Comparison of ENCODE assay signal across 9 cellular contexts in genomic region chr14:50336428-50336827, GRCh38. TPM values are rescaled to one million over a fixed set of nuclear protein-coding genes. Genes with fewer than 3 reads are reported as not detected.
DNase-seq lines count a peak whose midpoint lies in the region; ATAC-seq and TF ChIP-seq lines count a peak whose summit lies in the region.
"Had no signal": no experiment of that assay in that cellular context is flagged by ENCODE, and none has a peak within 500 bp of the region (broad histone marks: within the 10 kb centered on the region; RNA-seq: fewer than 3 reads in every experiment).

No MANE protein-coding gene starts in this region.

- POLR2A ChIA-PET in activated CD8-positive, alpha-beta T cell treated with anti-CD3 and anti-CD28 coated beads, Interleukin-2, amount 10 ng/mL, durations not matched to agents 7 days and 5 days (lab: Charles Lee) = no interaction called here
- POLR2A ChIA-PET in HEK293T (lab: Yijun Ruan, JAX) = no interaction called here

- H3K27ac Mint-ChIP-seq in activated T-cell treated with anti-CD3 and anti-CD28 coated beads, Interleukin-2, amount 50 U/mL, for 72 hours = peak overlapping the region; percentile 19
- peak overlapping the region; percentile 87 for H3K27ac Mint-ChIP-seq in activated CD8-positive, alpha-beta T cell treated with anti-CD3 and anti-CD28 coated beads, Interleukin-2, amount 10 ng/mL, durations not matched to agents 7 days and 5 days

- H3K4me1 ChIP-seq in lung (ENCODE audit: control insufficient read depth in 2 of 2, insufficient read depth in 2 of 2, low read length in 2 of 2) (peaks cover 10 to 19% of the 10 kb centered on the region in 2 donors), testis (peaks cover 16% of the 10 kb centered on the region)

- no peaks in the 10 kb centered on the region for H3K9me3 Mint-ChIP-seq in activated T-cell treated with anti-CD3 and anti-CD28 coated beads, Interleukin-2, amount 50 U/mL, for 72 hours
- no peaks in the 10 kb centered on the region for H3K9me3 Mint-ChIP-seq in activated CD8-positive, alpha-beta T cell treated with anti-CD3 and anti-CD28 coated beads, Interleukin-2, amount 10 ng/mL, durations not matched to agents 7 days and 5 days (ENCODE audit: insufficient read depth)

- peak overlapping the region; percentile 19 to 69 for H3K4me3 Mint-ChIP-seq in activated T-cell treated with anti-CD3 and anti-CD28 coated beads, Interleukin-2, amount 50 U/mL, for 72 hours
- H3K4me3 Mint-ChIP-seq in activated CD8-positive, alpha-beta T cell treated with anti-CD3 and anti-CD28 coated beads, Interleukin-2, amount 10 ng/mL, durations not matched to agents 7 days and 5 days = peak overlapping the region; percentile 49

- H3K4me3 ChIP-seq in lung (no peak overlapping the region), testis (no peak overlapping the region)

- no peak for TF ChIP-seq CTCF in lung (IDR thresholded peaks at IDR 0.05; ENCODE audit: control extremely low read depth, extremely low read depth)
- no peak for TF ChIP-seq CTCF in testis (IDR thresholded peaks at IDR 0.05)

- H3K27ac ChIP-seq in lung (ENCODE audit: low read depth in 1 of 2, low read length in 1 of 2) = peak overlapping the region; percentile 55 to 82
- H3K27ac ChIP-seq in testis = peak overlapping the region; percentile 69 to 78
- H3K27ac ChIP-seq: C4-2B had no signal

- DNase-seq in activated T-cell treated with anti-CD3 and anti-CD28 coated beads, Interleukin-2, amount 50 U/mL, for 72 hours = no peak
- DNase-seq in activated T-cell treated with anti-CD3 and anti-CD28 coated beads, Interleukin-2, amount 50 U/mL, for 1 hour = no peak
- DNase-seq in activated CD8-positive, alpha-beta T cell treated with anti-CD3 and anti-CD28 coated beads, Interleukin-2, amount 10 ng/mL, durations not matched to agents 7 days and 5 days = no peak
- DNase-seq in lung (ENCODE audit: low spot score) = no peak
- DNase-seq in testis = no peak
- no peak for DNase-seq in HEK293T (ENCODE audit: extremely low spot score)
- no peak for DNase-seq in NCI-H69 (lab: John Stamatoyannopoulos, UW)

- H3K27me3 ChIP-seq in lung (ENCODE audit: control insufficient read depth, insufficient read depth) (no peaks in the 10 kb centered on the region), testis (no peaks in the 10 kb centered on the region)

- intact Hi-C loops in testis (cut with DNase I; ENCODE audit: low total_unique reads) = no loop called here

- TF ChIP-seq POLR2A in testis (IDR thresholded peaks at IDR 0.05) = no peak

- ATAC-seq in activated T-cell treated with anti-CD3 and anti-CD28 coated beads, Interleukin-2, amount 50 U/mL, for 72 hours (replicated peaks in 1 of 2) = no peak
- ATAC-seq in activated CD8-positive, alpha-beta T cell treated with anti-CD3 and anti-CD28 coated beads, Interleukin-2, amount 10 ng/mL, durations not matched to agents 7 days and 5 days = no peak
- ATAC-seq in lung (ENCODE audit: insufficient read depth, low FRiP score) (peak; percentile 27), HG03039 (IDR thresholded peaks at IDR 0.05; ENCODE audit: unreplicated experiment) (no peak)

- H3K27me3 Mint-ChIP-seq in activated T-cell treated with anti-CD3 and anti-CD28 coated beads, Interleukin-2, amount 50 U/mL, for 72 hours (ENCODE audit: low read depth) = no peaks in the 10 kb centered on the region
- no peaks in the 10 kb centered on the region for H3K27me3 Mint-ChIP-seq in activated CD8-positive, alpha-beta T cell treated with anti-CD3 and anti-CD28 coated beads, Interleukin-2, amount 10 ng/mL, durations not matched to agents 7 days and 5 days (ENCODE audit: low read depth)

- whole genome bisulfite sequencing in lung, 2 donors = 20 to 39% methylated on average over 1 of the region's 1 CpG
- WGBS in testis, 2 donors = 32 to 70% methylated on average over 1 of the region's 1 CpG

- H3K36me3 ChIP-seq in lung (ENCODE audit: control insufficient read depth in 2 of 2, insufficient read depth in 2 of 2, low read length in 2 of 2) = peaks cover 0 to 8% of the 10 kb centered on the region in 2 donors
- H3K36me3 ChIP-seq in testis (ENCODE audit: low read depth, missing control alignments) = no peaks in the 10 kb centered on the region

- H3K9me3 ChIP-seq in lung (ENCODE audit: control insufficient read depth in 2 of 2, insufficient read depth in 1 of 2, low read length in 1 of 2) = no peaks in the 10 kb centered on the region
- no peaks in the 10 kb centered on the region for H3K9me3 ChIP-seq in testis

- peaks cover 14% of the 10 kb centered on the region for H3K4me1 Mint-ChIP-seq in activated T-cell treated with anti-CD3 and anti-CD28 coated beads, Interleukin-2, amount 50 U/mL, for 72 hours (ENCODE audit: low read depth)
- H3K4me1 Mint-ChIP-seq in activated CD8-positive, alpha-beta T cell treated with anti-CD3 and anti-CD28 coated beads, Interleukin-2, amount 10 ng/mL, durations not matched to agents 7 days and 5 days (ENCODE audit: low read depth) = peaks cover 12% of the 10 kb centered on the region

- no peaks in the 10 kb centered on the region for H3K36me3 Mint-ChIP-seq in activated T-cell treated with anti-CD3 and anti-CD28 coated beads, Interleukin-2, amount 50 U/mL, for 72 hours (ENCODE audit: insufficient read depth in 2 of 2)
- peaks cover 26% of the 10 kb centered on the region for H3K36me3 Mint-ChIP-seq in activated CD8-positive, alpha-beta T cell treated with anti-CD3 and anti-CD28 coated beads, Interleukin-2, amount 10 ng/mL, durations not matched to agents 7 days and 5 days (ENCODE audit: low read depth)

- CTCF ChIA-PET in activated CD8-positive, alpha-beta T cell treated with anti-CD3 and anti-CD28 coated beads, Interleukin-2, amount 10 ng/mL, durations not matched to agents 7 days and 5 days (lab: Charles Lee) = interaction anchor here (1.2 to 2.1 kb wide), 3 partner anchors 15 to 60 kb away, joined by 3 to 19 read pairs (median 3); partner anchors contain the start of gene CDKL1
- CTCF ChIA-PET in HEK293T (lab: Yijun Ruan, JAX) = no interaction called here

TF ChIP-seq in HEK293T, 16 proteins besides CTCF, POLR2A, EP300 and RAD21:
- TF ChIP-seq BHLHE40 (IDR thresholded peaks at IDR 0.05; ENCODE audit: borderline replicate concordance) (no peak), FOXK2 (IDR thresholded peaks at IDR 0.05) (no peak), ELF4 (IDR thresholded peaks at IDR 0.05) (no peak), ZNF384 (IDR thresholded peaks at IDR 0.05) (no peak), SUZ12 (IDR thresholded peaks at IDR 0.05) (no peak), CTBP1 (IDR thresholded peaks at IDR 0.05; ENCODE audit: borderline replicate concordance) (no peak)

RNA-seq across cellular contexts. Expression of gene DMAC2L, which starts 24.3 kb away (rescaled TPM):
- total RNA-seq in activated T-cell treated with anti-CD3 and anti-CD28 coated beads, Interleukin-2, amount 50 U/mL, for 72 hours = 10 to 100 TPM; 18.2 to 18.9 TPM
- 10 to 100 TPM; 14.9 to 18.6 TPM for total RNA-seq in activated CD8-positive, alpha-beta T cell treated with anti-CD3 and anti-CD28 coated beads, Interleukin-2, amount 10 ng/mL, durations not matched to agents 7 days and 5 days
- total RNA-seq in lung (10 to 100 TPM in 1 of 2 donors, 1 to 10 TPM in 1; 9.9 to 19.0 TPM), testis (10 to 100 TPM; 30.0 to 33.5 TPM)
- polyA plus RNA-seq in lung (10 to 100 TPM; 16.9 to 21.7 TPM), testis (ENCODE audit: insufficient read depth, low read depth, low replicate concordance) (50.8 TPM)

RNA-seq across cellular contexts. Expression of gene L2HGDH, which starts 24.4 kb away (rescaled TPM):
- 10 to 100 TPM; 11.2 to 18.2 TPM for total RNA-seq in activated T-cell treated with anti-CD3 and anti-CD28 coated beads, Interleukin-2, amount 50 U/mL, for 72 hours
- 10 to 100 TPM; 12.7 to 13.6 TPM for total RNA-seq in activated CD8-positive, alpha-beta T cell treated with anti-CD3 and anti-CD28 coated beads, Interleukin-2, amount 10 ng/mL, durations not matched to agents 7 days and 5 days
- total RNA-seq in lung = 1 to 10 TPM; 4.6 to 7.0 TPM
- polyA plus RNA-seq in lung = 1 to 10 TPM; 1.5 to 2.9 TPM
- 1 to 10 TPM; 7.9 to 8.9 TPM for total RNA-seq in testis
- 8.5 TPM for polyA plus RNA-seq in testis (ENCODE audit: insufficient read depth, low read depth, low replicate concordance)
